ENCODE assay signal across 1 cellular context in genomic region chr1:12615916-12616708, GRCh38.
TF ChIP-seq lines count a peak whose summit lies in the region.

No MANE protein-coding gene starts in this region.

TF ChIP-seq in A549, 52 proteins besides CTCF, POLR2A, EP300 and RAD21 (continued from another document):
- no peak for TF ChIP-seq REST (IDR thresholded peaks at IDR 0.05)
